17 cellular contexts compared by ENCODE assay signal in genomic region chr2:106969777-106970176, GRCh38.
A peak's percentile ranks its signal among the peaks of the same experiment; 100 is the strongest.
DNase-seq lines count a peak whose midpoint lies in the region; ATAC-seq and TF ChIP-seq lines count a peak whose summit lies in the region.
"Had no signal": no experiment of that assay in that cellular context is flagged by ENCODE, and none has a peak within 500 bp of the region (broad histone marks: within the 10 kb centered on the region; RNA-seq: fewer than 3 reads in every experiment).

No MANE protein-coding gene starts in this region.

- H2BK5ac ChIP-seq in IMR-90 (ENCODE audit: low read depth, low read length, poor library complexity, severe bottlenecking) (no peak overlapping the region), mesenchymal stem cell (ENCODE audit: low read depth, low read length, poor library complexity, severe bottlenecking) (no peak overlapping the region)

- TF ChIP-seq RAD21 in IMR-90 (IDR thresholded peaks at IDR 0.05; ENCODE audit: low read length) = no peak

- H3K4ac ChIP-seq in IMR-90 (ENCODE audit: low read depth, low read length) (no peak overlapping the region), mesenchymal stem cell (ENCODE audit: low read depth in 1 of 2, low read length in 2 of 2) (no peak overlapping the region)

- H4K5ac ChIP-seq in IMR-90 (ENCODE audit: low read depth, low read length) = no peak overlapping the region

- H2AFZ ChIP-seq in IMR-90 (replicated peaks; ENCODE audit: low read length, poor library complexity) (no peak overlapping the region), mesenchymal stem cell (ENCODE audit: low read depth, low read length) (no peak overlapping the region)
- H2AFZ ChIP-seq: GM23338 had no signal

- no peak overlapping the region for H2BK20ac ChIP-seq in IMR-90 (ENCODE audit: low read depth, low read length)

- H3K56ac ChIP-seq in IMR-90 (ENCODE audit: extremely low read depth, insufficient read depth, low read length) = no peak overlapping the region

- POLR2A ChIA-PET in IMR-90 (lab: Charles Lee; ENCODE audit: unreplicated experiment) = no interaction called here

- H4K20me1 ChIP-seq in IMR-90 (ENCODE audit: insufficient read depth, low read length) = no peaks in the 10 kb centered on the region

- no peak overlapping the region for H3K4me3 ChIP-seq in IMR-90 (ENCODE audit: insufficient read depth, low read depth, low read length)
- H3K4me3 ChIP-seq in RWPE2 (ENCODE audit: severe bottlenecking) = no peak overlapping the region
- no peak overlapping the region for H3K4me3 ChIP-seq in mesenchymal stem cell (ENCODE audit: insufficient read depth in 1 of 2, low read depth in 1 of 2, low read length in 2 of 2)
- H3K4me3 ChIP-seq: GM23338 had no signal

- H3K27ac ChIP-seq in IMR-90 (ENCODE audit: insufficient read depth, low read length) = no peak overlapping the region
- peak overlapping the region; percentile 52 for H3K27ac ChIP-seq in RWPE2 (ENCODE audit: poor library complexity, severe bottlenecking)
- no peak overlapping the region for H3K27ac ChIP-seq in mesenchymal stem cell (ENCODE audit: low read length, poor library complexity, severe bottlenecking)

- BruUV-seq in IMR-90 (replicated peaks; lab: Mats Ljungman, UMichigan) = no TSS peak

- H3K9me1 ChIP-seq in IMR-90 (ENCODE audit: insufficient read depth, low read length) = no peaks in the 10 kb centered on the region

- H3K79me1 ChIP-seq in IMR-90 (ENCODE audit: low read depth in 1 of 2, low read length in 2 of 2) = no peaks in the 10 kb centered on the region
- H3K79me1 ChIP-seq in mesenchymal stem cell (replicated peaks; ENCODE audit: low read length, poor library complexity, severe bottlenecking) = no peaks in the 10 kb centered on the region

- H3K4me3 Mint-ChIP-seq in activated T-cell treated with anti-CD3 and anti-CD28 coated beads, Interleukin-2, amount 50 U/mL, for 72 hours = no peak overlapping the region
- H3K4me3 Mint-ChIP-seq: CD4-positive, alpha-beta memory T cell; GM23338; H9 had no signal

- no peak overlapping the region for H4K91ac ChIP-seq in IMR-90 (ENCODE audit: insufficient read depth, low read depth, low read length)
- no peak overlapping the region for H4K91ac ChIP-seq in mesenchymal stem cell (ENCODE audit: low read length)

- H3K36me3 ChIP-seq in IMR-90 (ENCODE audit: control insufficient read depth, insufficient read depth, low read length) = no peaks in the 10 kb centered on the region
- no peaks in the 10 kb centered on the region for H3K36me3 ChIP-seq in RWPE2 (ENCODE audit: low read depth)
- H3K36me3 ChIP-seq in mesenchymal stem cell (ENCODE audit: control insufficient read depth in 1 of 2, insufficient read depth in 2 of 2, low read depth in 1 of 2, low read length in 2 of 2) = no peaks in the 10 kb centered on the region

- H2AK5ac ChIP-seq in IMR-90 (ENCODE audit: low read depth, low read length) = no peak overlapping the region
- peak overlapping the region; percentile 65 for H2AK5ac ChIP-seq in mesenchymal stem cell (ENCODE audit: low read length, severe bottlenecking)

- no peaks in the 10 kb centered on the region for H3K27me3 Mint-ChIP-seq in activated T-cell treated with anti-CD3 and anti-CD28 coated beads, Interleukin-2, amount 50 U/mL, for 72 hours (ENCODE audit: low read depth)
- H3K27me3 Mint-ChIP-seq: CD4-positive, alpha-beta memory T cell had no signal

- no peak overlapping the region for H2BK120ac ChIP-seq in IMR-90 (ENCODE audit: low read depth, low read length)
- H2BK120ac ChIP-seq in mesenchymal stem cell (ENCODE audit: low read depth, low read length) = no peak overlapping the region

- no peak for TF ChIP-seq POLR2A in IMR-90 (IDR thresholded peaks at IDR 0.05; ENCODE audit: low read depth, low read length)

- no peaks in the 10 kb centered on the region for H3K4me1 ChIP-seq in IMR-90 (ENCODE audit: control insufficient read depth, insufficient read depth, low read length)
- H3K4me1 ChIP-seq in RWPE2 (ENCODE audit: insufficient read depth, poor library complexity, severe bottlenecking) = no peaks in the 10 kb centered on the region
- peaks cover 16% of the 10 kb centered on the region for H3K4me1 ChIP-seq in mesenchymal stem cell (ENCODE audit: control insufficient read depth, insufficient read depth, low read depth, low read length)

- no peak for DNase-seq in IMR-90
- no peak for DNase-seq in RWPE2 (ENCODE audit: low spot score)
- no peak for DNase-seq in mesenchymal stem cell
- no peak for DNase-seq in 8988T
- DNase-seq in ureter (ENCODE audit: low spot score) = no peak
- no peak for DNase-seq in activated T-cell treated with anti-CD3 and anti-CD28 coated beads, Interleukin-2, amount 50 U/mL, for 72 hours
- DNase-seq: ACHN; C1 segment of cervical spinal cord; Calu3; CD4-positive, alpha-beta memory T cell; COR-L47; DMS53; DMS79 treated with DMSO at 0.1 percent for 48 hours; GF-D8; H9 had no signal

- no CpG with 5 or more reads among the region's 5 CpGs for WGBS in IMR-90 (ENCODE audit: extremely low coverage in 2 of 2, insufficient read length in 1 of 2), 2 experiments
- 92% methylated on average over 4 of the region's 5 CpGs for WGBS in mesenchymal stem cell

- no peaks in the 10 kb centered on the region for H3K36me3 Mint-ChIP-seq in activated T-cell treated with anti-CD3 and anti-CD28 coated beads, Interleukin-2, amount 50 U/mL, for 72 hours (ENCODE audit: insufficient read depth in 2 of 2)
- H3K36me3 Mint-ChIP-seq: CD4-positive, alpha-beta memory T cell had no signal

- H3K9me3 ChIP-seq in IMR-90 (ENCODE audit: control insufficient read depth, insufficient read depth, low read length) (peaks cover 7% of the 10 kb centered on the region; the same call in 1 of the 2 replicates), RWPE2 (ENCODE audit: severe bottlenecking) (no peaks in the 10 kb centered on the region), mesenchymal stem cell (ENCODE audit: control insufficient read depth, low read length) (no peaks in the 10 kb centered on the region)

- in situ Hi-C loops in IMR-90 (cut with MboI; ENCODE audit: low sequenced_read_pairs) = no loop called here

- CTCF ChIA-PET in IMR-90 (lab: Yijun Ruan, JAX) = no interaction called here

- H2BK15ac ChIP-seq in IMR-90 (ENCODE audit: low read depth, low read length) (no peak overlapping the region), mesenchymal stem cell (ENCODE audit: low read depth, poor library complexity, severe bottlenecking) (no peak overlapping the region)

- H3K9me3 Mint-ChIP-seq in activated T-cell treated with anti-CD3 and anti-CD28 coated beads, Interleukin-2, amount 50 U/mL, for 72 hours = peaks cover 0 to 3% of the 10 kb centered on the region in 2 donors
- H3K9me3 Mint-ChIP-seq: GM23338, H9 had no signal

- H3K27ac Mint-ChIP-seq in activated T-cell treated with anti-CD3 and anti-CD28 coated beads, Interleukin-2, amount 50 U/mL, for 72 hours = no peak overlapping the region
- H3K27ac Mint-ChIP-seq: CD4-positive, alpha-beta memory T cell; GM23338; H9 had no signal

- ATAC-seq in IMR-90 (ENCODE audit: low read depth) = no peak
- ATAC-seq in RWPE2 (ENCODE audit: low read depth) = no peak
- ATAC-seq in activated T-cell treated with anti-CD3 and anti-CD28 coated beads, Interleukin-2, amount 50 U/mL, for 72 hours (replicated peaks in 1 of 2) = no peak
- ATAC-seq: GM23338, HCT116 had no signal

- no peak overlapping the region for H3K23ac ChIP-seq in IMR-90 (ENCODE audit: low read depth, low read length)
- H3K23ac ChIP-seq in mesenchymal stem cell (ENCODE audit: low read length in 2 of 2) = no peak overlapping the region

- H2AK9ac ChIP-seq in IMR-90 (replicated peaks; ENCODE audit: low read depth, low read length, poor library complexity) = no peak overlapping the region

- H3K4me1 Mint-ChIP-seq in activated T-cell treated with anti-CD3 and anti-CD28 coated beads, Interleukin-2, amount 50 U/mL, for 72 hours (ENCODE audit: low read depth) = no peaks in the 10 kb centered on the region
- H3K4me1 Mint-ChIP-seq: CD4-positive, alpha-beta memory T cell had no signal

- H3K18ac ChIP-seq in IMR-90 (ENCODE audit: low read depth, low read length) = no peak overlapping the region
- H3K18ac ChIP-seq in mesenchymal stem cell (ENCODE audit: low read depth in 1 of 2, low read length in 2 of 2) = no peak overlapping the region

- H3K14ac ChIP-seq in IMR-90 (replicated peaks; ENCODE audit: low read depth, low read length) (no peak overlapping the region), mesenchymal stem cell (ENCODE audit: low read length in 2 of 2) (no peak overlapping the region)

- dilution Hi-C loops in IMR-90 (cut with HindIII; ENCODE audit: low sequenced_read_pairs, unreplicated experiment) = no loop called here

- H3K4me2 ChIP-seq in IMR-90 (ENCODE audit: low read depth, low read length) = no peak overlapping the region
- no peak overlapping the region for H3K4me2 ChIP-seq in mesenchymal stem cell (ENCODE audit: low read length, poor library complexity, severe bottlenecking)
- H3K4me2 ChIP-seq: GM23338 had no signal

- no peaks in the 10 kb centered on the region for H3K27me3 ChIP-seq in IMR-90 (ENCODE audit: control insufficient read depth, insufficient read depth, low read length)
- no peaks in the 10 kb centered on the region for H3K27me3 ChIP-seq in RWPE2 (ENCODE audit: insufficient read depth, poor library complexity, severe bottlenecking)
- peaks cover 0 to 5% of the 10 kb centered on the region in 2 experiments for H3K27me3 ChIP-seq in mesenchymal stem cell (ENCODE audit: control insufficient read depth in 1 of 2, insufficient read depth in 1 of 2, low read length in 2 of 2)

- intact Hi-C loops in IMR-90 (cut with micrococcal nuclease) = no loop called here

- H3K9ac ChIP-seq in IMR-90 (ENCODE audit: low read depth, low read length) (no peak overlapping the region), mesenchymal stem cell (ENCODE audit: low read length) (no peak overlapping the region)

- no peak overlapping the region for H2BK12ac ChIP-seq in mesenchymal stem cell (ENCODE audit: low read length in 2 of 2)

- no peak overlapping the region for H4K8ac ChIP-seq in IMR-90 (ENCODE audit: low read depth in 2 of 2, low read length in 2 of 2)
- no peak overlapping the region for H4K8ac ChIP-seq in mesenchymal stem cell (ENCODE audit: low read length)

- TF ChIP-seq CTCF in IMR-90 (conservative IDR thresholded peaks at IDR 0.05; ENCODE audit: low read depth, low read length) (no peak), RWPE2 (IDR thresholded peaks at IDR 0.05; ENCODE audit: poor library complexity, severe bottlenecking) (no peak)

TF ChIP-seq in IMR-90, 13 proteins besides CTCF, POLR2A, EP300 and RAD21:
- TF ChIP-seq MAFK (IDR thresholded peaks at IDR 0.05; ENCODE audit: low read depth, low read length) (peak; percentile 63), MAZ (IDR thresholded peaks at IDR 0.05; ENCODE audit: borderline replicate concordance, low read depth, low read length) (no peak)
TF ChIP-seq in IMR-90: peak in this region for 1.
